1 cellular context compared by ENCODE assay signal in the genomic region with DNA sequence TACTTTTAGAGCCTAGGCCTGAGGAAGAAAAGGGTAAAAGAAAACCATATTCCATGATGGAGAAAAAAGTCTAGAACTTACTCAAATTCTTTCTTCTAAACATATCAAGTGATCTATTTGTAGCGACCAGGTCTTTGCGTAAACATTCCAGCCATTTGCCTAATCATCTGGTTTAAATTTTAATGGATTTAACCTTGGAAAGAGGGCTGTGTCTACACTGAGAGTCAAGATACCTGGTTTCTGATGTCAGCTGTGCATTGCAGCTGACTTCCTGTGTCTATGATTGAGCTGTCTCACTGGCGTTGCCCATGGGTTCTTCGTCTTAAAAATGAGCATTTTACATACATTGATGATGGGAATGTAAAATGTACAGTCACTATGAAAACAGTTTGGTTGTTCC.
TF ChIP-seq lines count a peak whose summit lies in the region.

No MANE protein-coding gene starts in this region.

TF ChIP-seq in HepG2, 621 proteins besides CTCF, POLR2A, EP300 and RAD21 (continued from another document):
- TF ChIP-seq, protein P1, sequence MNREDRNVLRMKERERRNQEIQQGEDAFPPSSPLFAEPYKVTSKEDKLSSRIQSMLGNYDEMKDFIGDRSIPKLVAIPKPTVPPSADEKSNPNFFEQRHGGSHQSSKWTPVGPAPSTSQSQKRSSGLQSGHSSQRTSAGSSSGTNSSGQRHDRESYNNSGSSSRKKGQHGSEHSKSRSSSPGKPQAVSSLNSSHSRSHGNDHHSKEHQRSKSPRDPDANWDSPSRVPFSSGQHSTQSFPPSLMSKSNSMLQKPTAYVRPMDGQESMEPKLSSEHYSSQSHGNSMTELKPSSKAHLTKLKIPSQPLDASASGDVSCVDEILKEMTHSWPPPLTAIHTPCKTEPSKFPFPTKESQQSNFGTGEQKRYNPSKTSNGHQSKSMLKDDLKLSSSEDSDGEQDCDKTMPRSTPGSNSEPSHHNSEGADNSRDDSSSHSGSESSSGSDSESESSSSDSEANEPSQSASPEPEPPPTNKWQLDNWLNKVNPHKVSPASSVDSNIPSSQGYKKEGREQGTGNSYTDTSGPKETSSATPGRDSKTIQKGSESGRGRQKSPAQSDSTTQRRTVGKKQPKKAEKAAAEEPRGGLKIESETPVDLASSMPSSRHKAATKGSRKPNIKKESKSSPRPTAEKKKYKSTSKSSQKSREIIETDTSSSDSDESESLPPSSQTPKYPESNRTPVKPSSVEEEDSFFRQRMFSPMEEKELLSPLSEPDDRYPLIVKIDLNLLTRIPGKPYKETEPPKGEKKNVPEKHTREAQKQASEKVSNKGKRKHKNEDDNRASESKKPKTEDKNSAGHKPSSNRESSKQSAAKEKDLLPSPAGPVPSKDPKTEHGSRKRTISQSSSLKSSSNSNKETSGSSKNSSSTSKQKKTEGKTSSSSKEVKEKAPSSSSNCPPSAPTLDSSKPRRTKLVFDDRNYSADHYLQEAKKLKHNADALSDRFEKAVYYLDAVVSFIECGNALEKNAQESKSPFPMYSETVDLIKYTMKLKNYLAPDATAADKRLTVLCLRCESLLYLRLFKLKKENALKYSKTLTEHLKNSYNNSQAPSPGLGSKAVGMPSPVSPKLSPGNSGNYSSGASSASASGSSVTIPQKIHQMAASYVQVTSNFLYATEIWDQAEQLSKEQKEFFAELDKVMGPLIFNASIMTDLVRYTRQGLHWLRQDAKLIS (CRISPR knock-in tag; IDR thresholded peaks at IDR 0.05), result no peak
- TF ChIP-seq, protein P2, sequence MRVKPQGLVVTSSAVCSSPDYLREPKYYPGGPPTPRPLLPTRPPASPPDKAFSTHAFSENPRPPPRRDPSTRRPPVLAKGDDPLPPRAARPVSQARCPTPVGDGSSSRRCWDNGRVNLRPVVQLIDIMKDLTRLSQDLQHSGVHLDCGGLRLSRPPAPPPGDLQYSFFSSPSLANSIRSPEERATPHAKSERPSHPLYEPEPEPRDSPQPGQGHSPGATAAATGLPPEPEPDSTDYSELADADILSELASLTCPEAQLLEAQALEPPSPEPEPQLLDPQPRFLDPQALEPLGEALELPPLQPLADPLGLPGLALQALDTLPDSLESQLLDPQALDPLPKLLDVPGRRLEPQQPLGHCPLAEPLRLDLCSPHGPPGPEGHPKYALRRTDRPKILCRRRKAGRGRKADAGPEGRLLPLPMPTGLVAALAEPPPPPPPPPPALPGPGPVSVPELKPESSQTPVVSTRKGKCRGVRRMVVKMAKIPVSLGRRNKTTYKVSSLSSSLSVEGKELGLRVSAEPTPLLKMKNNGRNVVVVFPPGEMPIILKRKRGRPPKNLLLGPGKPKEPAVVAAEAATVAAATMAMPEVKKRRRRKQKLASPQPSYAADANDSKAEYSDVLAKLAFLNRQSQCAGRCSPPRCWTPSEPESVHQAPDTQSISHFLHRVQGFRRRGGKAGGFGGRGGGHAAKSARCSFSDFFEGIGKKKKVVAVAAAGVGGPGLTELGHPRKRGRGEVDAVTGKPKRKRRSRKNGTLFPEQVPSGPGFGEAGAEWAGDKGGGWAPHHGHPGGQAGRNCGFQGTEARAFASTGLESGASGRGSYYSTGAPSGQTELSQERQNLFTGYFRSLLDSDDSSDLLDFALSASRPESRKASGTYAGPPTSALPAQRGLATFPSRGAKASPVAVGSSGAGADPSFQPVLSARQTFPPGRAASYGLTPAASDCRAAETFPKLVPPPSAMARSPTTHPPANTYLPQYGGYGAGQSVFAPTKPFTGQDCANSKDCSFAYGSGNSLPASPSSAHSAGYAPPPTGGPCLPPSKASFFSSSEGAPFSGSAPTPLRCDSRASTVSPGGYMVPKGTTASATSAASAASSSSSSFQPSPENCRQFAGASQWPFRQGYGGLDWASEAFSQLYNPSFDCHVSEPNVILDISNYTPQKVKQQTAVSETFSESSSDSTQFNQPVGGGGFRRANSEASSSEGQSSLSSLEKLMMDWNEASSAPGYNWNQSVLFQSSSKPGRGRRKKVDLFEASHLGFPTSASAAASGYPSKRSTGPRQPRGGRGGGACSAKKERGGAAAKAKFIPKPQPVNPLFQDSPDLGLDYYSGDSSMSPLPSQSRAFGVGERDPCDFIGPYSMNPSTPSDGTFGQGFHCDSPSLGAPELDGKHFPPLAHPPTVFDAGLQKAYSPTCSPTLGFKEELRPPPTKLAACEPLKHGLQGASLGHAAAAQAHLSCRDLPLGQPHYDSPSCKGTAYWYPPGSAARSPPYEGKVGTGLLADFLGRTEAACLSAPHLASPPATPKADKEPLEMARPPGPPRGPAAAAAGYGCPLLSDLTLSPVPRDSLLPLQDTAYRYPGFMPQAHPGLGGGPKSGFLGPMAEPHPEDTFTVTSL (CRISPR knock-in tag; IDR thresholded peaks at IDR 0.05; ENCODE audit: borderline replicate concordance), result peak; percentile 80; the same call in 1 of the 2 replicates
- TF ChIP-seq ATF1 (CRISPR knock-in tag; IDR thresholded peaks at IDR 0.05), result peak; percentile 71; the same call in 1 of the 2 replicates
- TF ChIP-seq, protein P3, sequence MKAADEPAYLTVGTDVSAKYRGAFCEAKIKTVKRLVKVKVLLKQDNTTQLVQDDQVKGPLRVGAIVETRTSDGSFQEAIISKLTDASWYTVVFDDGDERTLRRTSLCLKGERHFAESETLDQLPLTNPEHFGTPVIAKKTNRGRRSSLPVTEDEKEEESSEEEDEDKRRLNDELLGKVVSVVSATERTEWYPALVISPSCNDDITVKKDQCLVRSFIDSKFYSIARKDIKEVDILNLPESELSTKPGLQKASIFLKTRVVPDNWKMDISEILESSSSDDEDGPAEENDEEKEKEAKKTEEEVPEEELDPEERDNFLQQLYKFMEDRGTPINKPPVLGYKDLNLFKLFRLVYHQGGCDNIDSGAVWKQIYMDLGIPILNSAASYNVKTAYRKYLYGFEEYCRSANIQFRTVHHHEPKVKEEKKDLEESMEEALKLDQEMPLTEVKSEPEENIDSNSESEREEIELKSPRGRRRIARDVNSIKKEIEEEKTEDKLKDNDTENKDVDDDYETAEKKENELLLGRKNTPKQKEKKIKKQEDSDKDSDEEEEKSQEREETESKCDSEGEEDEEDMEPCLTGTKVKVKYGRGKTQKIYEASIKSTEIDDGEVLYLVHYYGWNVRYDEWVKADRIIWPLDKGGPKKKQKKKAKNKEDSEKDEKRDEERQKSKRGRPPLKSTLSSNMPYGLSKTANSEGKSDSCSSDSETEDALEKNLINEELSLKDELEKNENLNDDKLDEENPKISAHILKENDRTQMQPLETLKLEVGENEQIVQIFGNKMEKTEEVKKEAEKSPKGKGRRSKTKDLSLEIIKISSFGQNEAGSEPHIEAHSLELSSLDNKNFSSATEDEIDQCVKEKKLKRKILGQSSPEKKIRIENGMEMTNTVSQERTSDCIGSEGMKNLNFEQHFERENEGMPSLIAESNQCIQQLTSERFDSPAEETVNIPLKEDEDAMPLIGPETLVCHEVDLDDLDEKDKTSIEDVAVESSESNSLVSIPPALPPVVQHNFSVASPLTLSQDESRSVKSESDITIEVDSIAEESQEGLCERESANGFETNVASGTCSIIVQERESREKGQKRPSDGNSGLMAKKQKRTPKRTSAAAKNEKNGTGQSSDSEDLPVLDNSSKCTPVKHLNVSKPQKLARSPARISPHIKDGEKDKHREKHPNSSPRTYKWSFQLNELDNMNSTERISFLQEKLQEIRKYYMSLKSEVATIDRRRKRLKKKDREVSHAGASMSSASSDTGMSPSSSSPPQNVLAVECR (CRISPR knock-in tag; IDR thresholded peaks at IDR 0.05; ENCODE audit: borderline replicate concordance), result peak; percentile 42; the same call in 1 of the 2 replicates
- TF ChIP-seq ZNF674 (CRISPR knock-in tag; IDR thresholded peaks at IDR 0.05; ENCODE audit: low read depth), result no peak
- TF ChIP-seq SCMH1 (CRISPR knock-in tag; IDR thresholded peaks at IDR 0.05; ENCODE audit: borderline replicate concordance), result no peak
- TF ChIP-seq PITX1 (CRISPR knock-in tag; IDR thresholded peaks at IDR 0.05), result peak; percentile 51; the same call in 1 of the 2 replicates
- peak; percentile 56 for TF ChIP-seq ASH2L (IDR thresholded peaks at IDR 0.05; ENCODE audit: insufficient read length, low read depth, low read length)
- peak; percentile 66; the same call in 1 of the 2 replicates for TF ChIP-seq FOXK1 (CRISPR knock-in tag; IDR thresholded peaks at IDR 0.05; ENCODE audit: borderline replicate concordance, low read depth)
- TF ChIP-seq ZMYM3 (CRISPR knock-in tag; IDR thresholded peaks at IDR 0.05), result peak; percentile 45; the same call in 1 of the 2 replicates
- TF ChIP-seq CEBPG (CRISPR knock-in tag; IDR thresholded peaks at IDR 0.05), result peak; percentile 92
- peak; percentile 42; the same call in 1 of the 2 replicates for TF ChIP-seq YEATS2 (CRISPR knock-in tag; IDR thresholded peaks at IDR 0.05; ENCODE audit: borderline replicate concordance)
- TF ChIP-seq NCOA2 (CRISPR knock-in tag; IDR thresholded peaks at IDR 0.05), result peak; percentile 93
- TF ChIP-seq ISL2 (CRISPR knock-in tag; IDR thresholded peaks at IDR 0.05), result peak; percentile 88
- TF ChIP-seq, protein P4, sequence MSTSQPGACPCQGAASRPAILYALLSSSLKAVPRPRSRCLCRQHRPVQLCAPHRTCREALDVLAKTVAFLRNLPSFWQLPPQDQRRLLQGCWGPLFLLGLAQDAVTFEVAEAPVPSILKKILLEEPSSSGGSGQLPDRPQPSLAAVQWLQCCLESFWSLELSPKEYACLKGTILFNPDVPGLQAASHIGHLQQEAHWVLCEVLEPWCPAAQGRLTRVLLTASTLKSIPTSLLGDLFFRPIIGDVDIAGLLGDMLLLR (CRISPR knock-in tag; IDR thresholded peaks at IDR 0.05), result no peak
- 0 out of 2 replicates have a peak, but pooled peaks have one; percentile 27 for TF ChIP-seq SNAPC2 (CRISPR knock-in tag; IDR thresholded peaks at IDR 0.05)
- TF ChIP-seq ATF7 (IDR thresholded peaks at IDR 0.05), result no peak
- TF ChIP-seq ATF7 (CRISPR knock-in tag; IDR thresholded peaks at IDR 0.05), result peak; percentile 38; the same call in 1 of the 2 replicates
- TF ChIP-seq ZMYM4 (CRISPR knock-in tag; IDR thresholded peaks at IDR 0.05), result peak; percentile 70
- TF ChIP-seq ZNF629 (CRISPR knock-in tag; conservative IDR thresholded peaks at IDR 0.05), result no peak
- 0 out of 2 replicates have a peak, but pooled peaks have one; percentile 20 for TF ChIP-seq CREB1 (IDR thresholded peaks at IDR 0.05)
- TF ChIP-seq CREB1 (CRISPR knock-in tag; IDR thresholded peaks at IDR 0.05), result peak; percentile 85
- TF ChIP-seq KMT2B (CRISPR knock-in tag; IDR thresholded peaks at IDR 0.05), result peak; percentile 64; the same call in 1 of the 2 replicates
- TF ChIP-seq MIER3 (CRISPR knock-in tag; IDR thresholded peaks at IDR 0.05; ENCODE audit: borderline replicate concordance), result peak; percentile 51; the same call in 1 of the 2 replicates
- peak; percentile 52 for TF ChIP-seq THAP11 (CRISPR knock-in tag; IDR thresholded peaks at IDR 0.05)
- peak; percentile 54; the same call in 1 of the 2 replicates for TF ChIP-seq ZNF556 (CRISPR knock-in tag; IDR thresholded peaks at IDR 0.05; ENCODE audit: borderline replicate concordance)
- peak; percentile 55; the same call in 1 of the 2 replicates for TF ChIP-seq ZSCAN9 (CRISPR knock-in tag; IDR thresholded peaks at IDR 0.05; ENCODE audit: borderline replicate concordance)
- no peak for TF ChIP-seq FOSL1 (CRISPR knock-in tag; IDR thresholded peaks at IDR 0.05; ENCODE audit: borderline replicate concordance)
